Comparison of ENCODE assay signal across 21 cellular contexts in the genomic region with DNA sequence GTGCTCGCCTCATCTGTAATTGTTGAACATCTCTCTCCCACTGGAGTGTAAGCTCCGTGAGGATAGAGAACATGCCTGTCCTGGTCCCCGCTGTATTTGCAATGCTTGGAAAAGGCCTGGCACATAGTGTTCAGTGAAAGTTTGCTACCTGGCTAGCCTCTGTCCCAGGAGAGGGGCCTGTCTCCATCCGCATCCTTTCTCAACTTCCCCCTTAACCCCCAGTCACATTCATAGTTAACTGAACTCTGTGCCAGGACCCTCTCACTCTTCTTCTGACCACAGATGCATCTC. TPM values are rescaled to one million over a fixed set of nuclear protein-coding genes. Genes with fewer than 3 reads are reported as not detected.
"Had no signal": no experiment of that assay in that cellular context is flagged by ENCODE, and none has a peak within 500 bp of the region (broad histone marks: within the 10 kb centered on the region; RNA-seq: fewer than 3 reads in every experiment).

No MANE protein-coding gene starts in this region.

- H3K4me3 Mint-ChIP-seq: activated B cell treated with CpG ODN at 0.5 μM for 24 hours; activated CD4-positive, alpha-beta memory T cell treated with anti-CD3 and anti-CD28 coated beads for 36 hours; activated naive CD8-positive, alpha-beta T cell; activated T-helper 1 cell treated with anti-CD3 and anti-CD28 coated beads, Interleukin-12 subunit alpha, Interleukin-12 subunit beta, Interleukin-2, Interleukin-4 antibody, amounts not matched to agents 30 ng/mL and 10 ng/mL and 1 ng/mL, durations not matched to agents 14 hours and 24 hours and 36 hours; effector memory CD8-positive, alpha-beta T cell; stimulated activated effector memory CD8-positive, alpha-beta T cell treated with anti-CD3 and anti-CD28 coated beads, Interleukin-12 subunit alpha, Interleukin-12 subunit beta, amount 100 ng/mL, for 72 hours; stimulated activated naive CD8-positive, alpha-beta T cell treated with anti-CD3 and anti-CD28 coated beads, Interleukin-15, amount 100 ng/mL, for 72 hours; T-helper 1 cell treated with Interleukin-12 subunit alpha and Interleukin-12 subunit beta and Interleukin-4 antibody, amounts not matched to agents 30 μg/mL and 1 μg/mL, for 36 hours had no signal

- H3K36me3 ChIP-seq: adrenal gland, gastroesophageal sphincter, heart left ventricle, neutrophil, pancreas, tibial artery had no signal

- H3K4me1 ChIP-seq: adrenal gland, gastroesophageal sphincter, pancreas had no signal

- H3K4me3 ChIP-seq: adrenal gland, gastroesophageal sphincter, heart left ventricle, pancreas, skin epidermis, tibial artery had no signal

- H3K9me3 Mint-ChIP-seq: activated B cell treated with CpG ODN at 0.5 μM for 24 hours; activated CD4-positive, alpha-beta memory T cell treated with anti-CD3 and anti-CD28 coated beads for 36 hours; activated T-helper 1 cell treated with anti-CD3 and anti-CD28 coated beads, Interleukin-12 subunit alpha, Interleukin-12 subunit beta, Interleukin-2, Interleukin-4 antibody, amounts not matched to agents 30 ng/mL and 10 ng/mL and 1 ng/mL, durations not matched to agents 14 hours and 24 hours and 36 hours; effector memory CD8-positive, alpha-beta T cell; stimulated activated effector memory CD8-positive, alpha-beta T cell treated with anti-CD3 and anti-CD28 coated beads, Interleukin-12 subunit alpha, Interleukin-12 subunit beta, amount 100 ng/mL, for 72 hours; stimulated activated naive CD8-positive, alpha-beta T cell treated with anti-CD3 and anti-CD28 coated beads, Interleukin-15, amount 100 ng/mL, for 72 hours; T-helper 1 cell treated with Interleukin-12 subunit alpha and Interleukin-12 subunit beta and Interleukin-4 antibody, amounts not matched to agents 30 μg/mL and 1 μg/mL, for 36 hours had no signal

- H3K9me3 ChIP-seq: adrenal gland, gastroesophageal sphincter, heart left ventricle, neutrophil, pancreas, tibial artery had no signal

- DNase-seq: activated B cell treated with CpG ODN at 0.5 μM for 24 hours; activated CD4-positive, alpha-beta T cell treated with anti-CD3 and anti-CD28 coated beads for 4 hours; activated gamma-delta T cell treated with Interleukin-2 at 50 U/mL for 16 hours; central memory CD4-positive, alpha-beta T cell; effector memory CD8-positive, alpha-beta T cell; heart left ventricle; right cardiac atrium; stimulated activated CD4-positive, alpha-beta T cell treated with anti-CD3 and anti-CD28 coated beads, Interleukin-1b, Interleukin-23, amount 100 ng/mL, for 48 hours; stimulated activated naive CD8-positive, alpha-beta T cell treated with anti-CD3 and anti-CD28 coated beads, Interleukin-15, amount 100 ng/mL, for 72 hours; T1000 had no signal

- H3K36me3 Mint-ChIP-seq: activated CD4-positive, alpha-beta memory T cell treated with anti-CD3 and anti-CD28 coated beads for 36 hours; activated naive CD8-positive, alpha-beta T cell; stimulated activated effector memory CD8-positive, alpha-beta T cell treated with anti-CD3 and anti-CD28 coated beads, Interleukin-12 subunit alpha, Interleukin-12 subunit beta, amount 100 ng/mL, for 72 hours had no signal

- H3K27me3 Mint-ChIP-seq: activated naive CD8-positive, alpha-beta T cell; stimulated activated naive CD8-positive, alpha-beta T cell treated with anti-CD3 and anti-CD28 coated beads, Interleukin-15, amount 100 ng/mL, for 72 hours had no signal

- ATAC-seq: effector memory CD8-positive, alpha-beta T cell; gastroesophageal sphincter; heart left ventricle; pancreas; right cardiac atrium; stimulated activated effector memory CD8-positive, alpha-beta T cell treated with anti-CD3 and anti-CD28 coated beads, Interleukin-12 subunit alpha, Interleukin-12 subunit beta, amount 100 ng/mL, for 72 hours; stimulated activated naive CD8-positive, alpha-beta T cell treated with anti-CD3 and anti-CD28 coated beads, Interleukin-15, amount 100 ng/mL, for 72 hours had no signal

- H3K27me3 ChIP-seq: pancreas had no signal

- H3K27ac Mint-ChIP-seq: activated B cell treated with CpG ODN at 0.5 μM for 24 hours; activated CD4-positive, alpha-beta memory T cell treated with anti-CD3 and anti-CD28 coated beads for 36 hours; activated naive CD8-positive, alpha-beta T cell; activated T-helper 1 cell treated with anti-CD3 and anti-CD28 coated beads, Interleukin-12 subunit alpha, Interleukin-12 subunit beta, Interleukin-2, Interleukin-4 antibody, amounts not matched to agents 30 ng/mL and 10 ng/mL and 1 ng/mL, durations not matched to agents 14 hours and 24 hours and 36 hours; stimulated activated effector memory CD8-positive, alpha-beta T cell treated with anti-CD3 and anti-CD28 coated beads, Interleukin-12 subunit alpha, Interleukin-12 subunit beta, amount 100 ng/mL, for 72 hours; stimulated activated naive CD8-positive, alpha-beta T cell treated with anti-CD3 and anti-CD28 coated beads, Interleukin-15, amount 100 ng/mL, for 72 hours; T-helper 1 cell treated with Interleukin-12 subunit alpha and Interleukin-12 subunit beta and Interleukin-4 antibody, amounts not matched to agents 30 μg/mL and 1 μg/mL, for 36 hours had no signal

RNA-seq across cellular contexts. Expression of a gene that starts 15.2 kb away (rescaled TPM):
- total RNA-seq: activated B cell treated with CpG ODN at 0.5 μM for 24 hours; activated T-helper 1 cell treated with anti-CD3 and anti-CD28 coated beads, Interleukin-12 subunit alpha, Interleukin-12 subunit beta, Interleukin-2, Interleukin-4 antibody, amounts not matched to agents 30 ng/mL and 10 ng/mL and 1 ng/mL, durations not matched to agents 14 hours and 24 hours and 36 hours had no signal
